In the genomic region with DNA sequence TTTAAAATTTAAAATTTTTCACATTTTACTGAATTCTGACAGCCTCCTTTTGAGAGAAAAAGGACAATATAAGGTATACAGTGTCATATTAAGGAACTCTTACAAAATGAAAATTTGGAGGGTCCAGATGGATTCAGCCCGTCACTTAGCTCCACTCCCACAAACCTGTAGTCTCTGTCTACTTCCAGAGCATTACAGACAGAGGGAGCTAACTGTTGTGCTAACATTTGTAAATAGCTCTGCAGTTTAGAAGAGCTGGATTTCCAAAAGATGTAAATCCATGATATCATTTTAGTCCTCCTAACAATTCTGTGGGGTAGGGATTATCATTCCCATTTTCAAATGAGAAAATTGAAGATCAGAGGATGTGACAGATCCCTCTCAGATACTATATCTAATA, we compare ENCODE assay signal across 21 cellular contexts. TPM values are rescaled to one million over a fixed set of nuclear protein-coding genes. Genes with fewer than 3 reads are reported as not detected.
DNase-seq lines count a peak whose midpoint lies in the region; ATAC-seq and TF ChIP-seq lines count a peak whose summit lies in the region.
"Had no signal": no experiment of that assay in that cellular context is flagged by ENCODE, and none has a peak within 500 bp of the region (broad histone marks: within the 10 kb centered on the region; RNA-seq: fewer than 3 reads in every experiment).

No MANE protein-coding gene starts in this region.

- H3K9ac ChIP-seq in OCI-LY3 (ENCODE audit: low read length) (no peak overlapping the region), endodermal cell (ENCODE audit: extremely low read depth, low read length, poor library complexity, severe bottlenecking) (no peak overlapping the region)
- H3K9ac ChIP-seq: BLaER1 had no signal

- H3K9me3 ChIP-seq in OCI-LY3 (ENCODE audit: insufficient read depth, low read length) (no peaks in the 10 kb centered on the region), endodermal cell (ENCODE audit: control insufficient read depth, low read length) (no peaks in the 10 kb centered on the region), ascending aorta (no peaks in the 10 kb centered on the region)
- H3K9me3 ChIP-seq in naive thymus-derived CD4-positive, alpha-beta T cell (ENCODE audit: control insufficient read depth in 2 of 3, low read length in 3 of 3): no peaks in the 10 kb centered on the region
- H3K9me3 ChIP-seq: BLaER1, upper lobe of right lung had no signal

- H3K4me3 ChIP-seq in OCI-LY3 (ENCODE audit: low read length): no peak overlapping the region
- no peak overlapping the region for H3K4me3 ChIP-seq in endodermal cell (ENCODE audit: low read length)
- no peak overlapping the region for H3K4me3 ChIP-seq in ascending aorta
- no peak overlapping the region for H3K4me3 ChIP-seq in naive thymus-derived CD4-positive, alpha-beta T cell (ENCODE audit: low read length)
- H3K4me3 ChIP-seq: BLaER1, cardiac muscle cell, upper lobe of right lung had no signal

- H3K4me3 Mint-ChIP-seq in endodermal cell: no peak overlapping the region
- H3K4me3 Mint-ChIP-seq in naive thymus-derived CD4-positive, alpha-beta T cell: no peak overlapping the region
- H3K4me3 Mint-ChIP-seq: activated naive CD8-positive, alpha-beta T cell treated with anti-CD3 and anti-CD28 coated beads, Interleukin-2, amount 10 ng/mL, durations not matched to agents 7 days and 5 days; activated T-helper 1 cell treated with anti-CD3 and anti-CD28 coated beads, Interleukin-12 subunit alpha, Interleukin-12 subunit beta, Interleukin-2, Interleukin-4 antibody, amounts not matched to agents 30 ng/mL and 10 ng/mL and 1 ng/mL, durations not matched to agents 14 hours and 24 hours and 36 hours; mesothelial cell of epicardium had no signal

- H3K4me2 ChIP-seq in OCI-LY3 (ENCODE audit: low read length): no peak overlapping the region
- H3K4me2 ChIP-seq: BLaER1 had no signal

- no peak overlapping the region for H3K27ac ChIP-seq in OCI-LY3 (ENCODE audit: low read length)
- H3K27ac ChIP-seq in endodermal cell (ENCODE audit: low read depth, low read length): no peak overlapping the region
- H3K27ac ChIP-seq in ascending aorta: no peak overlapping the region
- no peak overlapping the region for H3K27ac ChIP-seq in naive thymus-derived CD4-positive, alpha-beta T cell (ENCODE audit: low read depth, low read length)
- H3K27ac ChIP-seq: BLaER1, cardiac muscle cell, upper lobe of right lung had no signal

- DNase-seq in AG09319 (ENCODE audit: extremely low read depth, low read depth) (no peak), endodermal cell (peak; percentile 6), myocyte (ENCODE audit: low read depth) (peak; percentile 24), Ammon's horn (ENCODE audit: low spot score) (no peak), ascending aorta (ENCODE audit: low spot score in 2 of 2) (no peak)
- DNase-seq in naive thymus-derived CD4-positive, alpha-beta T cell: no peak
- DNase-seq: activated CD8-positive, alpha-beta memory T cell treated with anti-CD3 and anti-CD28 coated beads for 24 hours; activated naive CD8-positive, alpha-beta T cell treated with anti-CD3 and anti-CD28 coated beads, Interleukin-2, amount 10 ng/mL, durations not matched to agents 7 days and 5 days; Calu3; effector CD4-positive, alpha-beta T cell; kidney glomerular epithelial cell; NCI-H1092; NCI-H2081 treated with DMSO at 0.1 percent for 48 hours; retina; stimulated activated CD4-positive, alpha-beta T cell treated with anti-CD3 and anti-CD28 coated beads, Interleukin-1b, Interleukin-23, amount 100 ng/mL, for 48 hours; upper lobe of right lung had no signal

- no peaks in the 10 kb centered on the region for H3K27me3 Mint-ChIP-seq in endodermal cell (ENCODE audit: insufficient read depth)
- peaks cover 0 to 11% (median 0%) of the 10 kb centered on the region in 5 donors for H3K27me3 Mint-ChIP-seq in naive thymus-derived CD4-positive, alpha-beta T cell

- no peak for ATAC-seq in naive thymus-derived CD4-positive, alpha-beta T cell
- ATAC-seq: upper lobe of right lung had no signal

- peaks cover 16% of the 10 kb centered on the region for H3K4me1 Mint-ChIP-seq in endodermal cell
- H3K4me1 Mint-ChIP-seq in naive thymus-derived CD4-positive, alpha-beta T cell: peaks cover 0 to 4% (median 0%) of the 10 kb centered on the region in 7 donors

- no peak overlapping the region for H3K27ac Mint-ChIP-seq in endodermal cell
- no peak overlapping the region for H3K27ac Mint-ChIP-seq in naive thymus-derived CD4-positive, alpha-beta T cell
- H3K27ac Mint-ChIP-seq: activated naive CD8-positive, alpha-beta T cell treated with anti-CD3 and anti-CD28 coated beads, Interleukin-2, amount 10 ng/mL, durations not matched to agents 7 days and 5 days; activated T-helper 1 cell treated with anti-CD3 and anti-CD28 coated beads, Interleukin-12 subunit alpha, Interleukin-12 subunit beta, Interleukin-2, Interleukin-4 antibody, amounts not matched to agents 30 ng/mL and 10 ng/mL and 1 ng/mL, durations not matched to agents 14 hours and 24 hours and 36 hours; mesothelial cell of epicardium had no signal

- POLR2A ChIA-PET in naive thymus-derived CD4-positive, alpha-beta T cell (lab: Charles Lee): interaction anchor here (0.7 kb wide), 1 partner anchor 72 kb away, joined by 3 read pairs; no protein-coding TSS in a partner anchor

- no peaks in the 10 kb centered on the region for H4K20me1 ChIP-seq in OCI-LY3 (ENCODE audit: insufficient read depth, low read length)
- H4K20me1 ChIP-seq: BLaER1 had no signal

- H2AFZ ChIP-seq in OCI-LY3 (ENCODE audit: low read depth, low read length): no peak overlapping the region

- no peaks in the 10 kb centered on the region for H3K9me3 Mint-ChIP-seq in endodermal cell
- no peaks in the 10 kb centered on the region for H3K9me3 Mint-ChIP-seq in naive thymus-derived CD4-positive, alpha-beta T cell
- H3K9me3 Mint-ChIP-seq: activated naive CD8-positive, alpha-beta T cell treated with anti-CD3 and anti-CD28 coated beads, Interleukin-2, amount 10 ng/mL, durations not matched to agents 7 days and 5 days; activated T-helper 1 cell treated with anti-CD3 and anti-CD28 coated beads, Interleukin-12 subunit alpha, Interleukin-12 subunit beta, Interleukin-2, Interleukin-4 antibody, amounts not matched to agents 30 ng/mL and 10 ng/mL and 1 ng/mL, durations not matched to agents 14 hours and 24 hours and 36 hours; mesothelial cell of epicardium had no signal

- TF ChIP-seq CTCF in AG09319 (IDR thresholded peaks at IDR 0.05; ENCODE audit: low read depth, low read length) (peak; percentile 33), OCI-LY3 (IDR thresholded peaks at IDR 0.05; ENCODE audit: low read depth, low read length) (0 out of 2 replicates have a peak, but pooled peaks have one; percentile 9), endodermal cell (conservative IDR thresholded peaks at IDR 0.05) (peak; percentile 50), ascending aorta (IDR thresholded peaks at IDR 0.05) (peak in 1 of 3 experiments; percentile 21)

- H3K36me3 Mint-ChIP-seq in endodermal cell (ENCODE audit: low read depth): no peaks in the 10 kb centered on the region
- no peaks in the 10 kb centered on the region for H3K36me3 Mint-ChIP-seq in naive thymus-derived CD4-positive, alpha-beta T cell
- H3K36me3 Mint-ChIP-seq: activated naive CD8-positive, alpha-beta T cell treated with anti-CD3 and anti-CD28 coated beads, Interleukin-2, amount 10 ng/mL, durations not matched to agents 7 days and 5 days; mesothelial cell of epicardium had no signal

- 92% methylated on average over 1 of the region's 1 CpG; no CpG with 5 or more reads in 1 of the 2 experiments for WGBS in endodermal cell (ENCODE audit: insufficient coverage in 1 of 2, insufficient read length in 1 of 2), 2 experiments

- intact Hi-C loops in ascending aorta (cut with DNase I): no loop called here
- intact Hi-C loops in naive thymus-derived CD4-positive, alpha-beta T cell (cut with micrococcal nuclease): no loop called here

- H3K27me3 ChIP-seq in OCI-LY3 (ENCODE audit: low read depth, low read length) (no peaks in the 10 kb centered on the region), endodermal cell (ENCODE audit: control insufficient read depth, insufficient read depth, low read length, poor library complexity, severe bottlenecking) (no peaks in the 10 kb centered on the region), ascending aorta (no peaks in the 10 kb centered on the region)
- no peaks in the 10 kb centered on the region for H3K27me3 ChIP-seq in naive thymus-derived CD4-positive, alpha-beta T cell (ENCODE audit: control insufficient read depth in 2 of 2, insufficient read depth in 2 of 2, low read length in 2 of 2)
- H3K27me3 ChIP-seq: cardiac muscle cell, upper lobe of right lung had no signal

- H3K4me1 ChIP-seq in OCI-LY3 (ENCODE audit: low read length) (peaks cover 4% of the 10 kb centered on the region; the same call in 1 of the 2 replicates), endodermal cell (ENCODE audit: control insufficient read depth, insufficient read depth, low read length) (no peaks in the 10 kb centered on the region), ascending aorta (no peaks in the 10 kb centered on the region)
- peaks cover 0 to 3% of the 10 kb centered on the region in 2 donors for H3K4me1 ChIP-seq in naive thymus-derived CD4-positive, alpha-beta T cell (ENCODE audit: control insufficient read depth in 2 of 2, insufficient read depth in 2 of 2, low read length in 2 of 2)
- H3K4me1 ChIP-seq: BLaER1 had no signal

- H3K36me3 ChIP-seq in OCI-LY3 (replicated peaks; ENCODE audit: low read depth, low read length) (no peaks in the 10 kb centered on the region), endodermal cell (ENCODE audit: control insufficient read depth, insufficient read depth, low read length) (no peaks in the 10 kb centered on the region), ascending aorta (no peaks in the 10 kb centered on the region)
- no peaks in the 10 kb centered on the region for H3K36me3 ChIP-seq in naive thymus-derived CD4-positive, alpha-beta T cell (ENCODE audit: control insufficient read depth in 2 of 3, insufficient read depth in 3 of 3, low read length in 3 of 3)
- H3K36me3 ChIP-seq: BLaER1, cardiac muscle cell, upper lobe of right lung had no signal

- 0 out of 2 replicates have a peak, but pooled peaks cover 3% of the 10 kb centered on the region for H3K79me2 ChIP-seq in OCI-LY3 (ENCODE audit: low read length)

- CTCF ChIA-PET in naive thymus-derived CD4-positive, alpha-beta T cell (lab: Charles Lee): no interaction called here

RNA-seq across cellular contexts. Expression of gene SERINC3, which starts 16.1 kb away (rescaled TPM):
- 10 to 100 TPM; 75.6 to 91.3 TPM for total RNA-seq in endodermal cell
- polyA plus RNA-seq in endodermal cell (2013, experiment 1 of 2): 60.3 TPM
- 61.1 TPM for polyA plus RNA-seq in endodermal cell (2013, experiment 2 of 2)
- total RNA-seq in myocyte: 82.7 and 96.2 TPM in 2 replicates
- polyA plus RNA-seq in myocyte (2012): 126 TPM
- 78.1 TPM for total RNA-seq in ascending aorta
- 10 to 100 TPM; 59.7 to 85.3 (median 78.9) TPM for total RNA-seq in naive thymus-derived CD4-positive, alpha-beta T cell
- 100 to 1,000 TPM; 188 to 199 TPM for polyA plus RNA-seq in naive thymus-derived CD4-positive, alpha-beta T cell

RNA-seq across cellular contexts. Expression of gene PKIG, which starts 44.4 kb away (rescaled TPM):
- total RNA-seq in endodermal cell (10 to 100 TPM; 61.5 to 77.6 TPM), myocyte (46.8 and 51.9 TPM in 2 replicates), ascending aorta (84.7 TPM)
- 59.0 TPM for polyA plus RNA-seq in endodermal cell (2013, experiment 1 of 2)
- 64.1 TPM for polyA plus RNA-seq in endodermal cell (2013, experiment 2 of 2)
- 32.7 TPM for polyA plus RNA-seq in myocyte (2012)
- 1 to 10 TPM; 1.9 to 6.0 (median 2.9) TPM for total RNA-seq in naive thymus-derived CD4-positive, alpha-beta T cell
- polyA plus RNA-seq in naive thymus-derived CD4-positive, alpha-beta T cell: 1 to 10 TPM; 2.9 to 3.6 TPM

Comparison
In these comparisons a context has a peak if more than half of its experiments do, and no peak if none do; other contexts are left out.
1. DNase-seq: peak in endodermal cell (single experiment) and myocyte (single experiment); none in AG09319 (single experiment), Ammon's horn (single experiment), ascending aorta (0 of 2) and naive thymus-derived CD4-positive, alpha-beta T cell (0 of 9).